1 cellular context compared by ENCODE assay signal in the genomic region with DNA sequence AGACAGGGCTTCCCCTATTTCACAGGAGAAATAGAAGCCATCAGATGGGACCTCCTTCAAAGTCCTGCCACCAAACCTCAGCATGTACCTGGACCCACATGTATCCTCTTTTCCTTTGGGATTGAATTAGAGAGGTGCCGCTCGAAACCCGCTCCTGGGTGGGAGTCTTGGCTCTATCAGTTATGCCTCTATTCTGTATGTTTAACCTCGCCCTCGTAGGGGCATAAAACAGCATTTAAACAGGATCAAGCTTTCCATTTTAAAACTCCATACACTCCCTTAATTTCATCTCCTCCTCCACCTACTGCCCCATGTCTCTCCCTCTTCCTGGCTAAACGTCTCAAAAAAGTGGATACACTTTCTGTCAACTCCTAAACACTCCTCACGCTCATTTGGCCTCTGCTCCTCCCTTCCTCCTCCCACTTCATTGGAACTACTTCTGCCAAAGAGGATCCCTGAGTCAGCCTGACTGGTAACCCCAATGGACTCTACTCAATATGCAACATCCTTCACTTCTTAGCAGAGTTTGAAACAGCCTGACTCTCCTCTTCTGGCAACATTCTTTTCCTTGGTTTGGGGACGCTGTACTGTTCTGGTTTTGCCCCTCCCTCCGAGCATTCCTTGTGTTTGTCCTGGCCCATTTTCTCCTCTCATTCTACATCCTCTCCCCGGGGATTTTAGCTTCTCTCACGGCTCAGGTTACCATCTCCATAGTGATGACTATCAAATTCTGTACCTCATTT.
TF ChIP-seq lines count a peak whose summit lies in the region.

No MANE protein-coding gene starts in this region.

TF ChIP-seq in K562, 482 proteins besides CTCF, POLR2A, EP300 and RAD21 (continued from another document and continues in another):
- TF ChIP-seq, protein P1, sequence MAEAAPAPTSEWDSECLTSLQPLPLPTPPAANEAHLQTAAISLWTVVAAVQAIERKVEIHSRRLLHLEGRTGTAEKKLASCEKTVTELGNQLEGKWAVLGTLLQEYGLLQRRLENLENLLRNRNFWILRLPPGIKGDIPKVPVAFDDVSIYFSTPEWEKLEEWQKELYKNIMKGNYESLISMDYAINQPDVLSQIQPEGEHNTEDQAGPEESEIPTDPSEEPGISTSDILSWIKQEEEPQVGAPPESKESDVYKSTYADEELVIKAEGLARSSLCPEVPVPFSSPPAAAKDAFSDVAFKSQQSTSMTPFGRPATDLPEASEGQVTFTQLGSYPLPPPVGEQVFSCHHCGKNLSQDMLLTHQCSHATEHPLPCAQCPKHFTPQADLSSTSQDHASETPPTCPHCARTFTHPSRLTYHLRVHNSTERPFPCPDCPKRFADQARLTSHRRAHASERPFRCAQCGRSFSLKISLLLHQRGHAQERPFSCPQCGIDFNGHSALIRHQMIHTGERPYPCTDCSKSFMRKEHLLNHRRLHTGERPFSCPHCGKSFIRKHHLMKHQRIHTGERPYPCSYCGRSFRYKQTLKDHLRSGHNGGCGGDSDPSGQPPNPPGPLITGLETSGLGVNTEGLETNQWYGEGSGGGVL (CRISPR knock-in tag; IDR thresholded peaks at IDR 0.05), result no peak
- TF ChIP-seq ZNF134 (CRISPR knock-in tag; conservative IDR thresholded peaks at IDR 0.05), result no peak
- no peak for TF ChIP-seq HNRNPL (IDR thresholded peaks at IDR 0.05; ENCODE audit: low read depth, low read length)
- TF ChIP-seq CC2D1A (IDR thresholded peaks at IDR 0.05), result peak; percentile 50; the same call in 1 of the 2 replicates
- no peak for TF ChIP-seq POLR2G (IDR thresholded peaks at IDR 0.05; ENCODE audit: low read depth, low read length)
- TF ChIP-seq, protein P2, sequence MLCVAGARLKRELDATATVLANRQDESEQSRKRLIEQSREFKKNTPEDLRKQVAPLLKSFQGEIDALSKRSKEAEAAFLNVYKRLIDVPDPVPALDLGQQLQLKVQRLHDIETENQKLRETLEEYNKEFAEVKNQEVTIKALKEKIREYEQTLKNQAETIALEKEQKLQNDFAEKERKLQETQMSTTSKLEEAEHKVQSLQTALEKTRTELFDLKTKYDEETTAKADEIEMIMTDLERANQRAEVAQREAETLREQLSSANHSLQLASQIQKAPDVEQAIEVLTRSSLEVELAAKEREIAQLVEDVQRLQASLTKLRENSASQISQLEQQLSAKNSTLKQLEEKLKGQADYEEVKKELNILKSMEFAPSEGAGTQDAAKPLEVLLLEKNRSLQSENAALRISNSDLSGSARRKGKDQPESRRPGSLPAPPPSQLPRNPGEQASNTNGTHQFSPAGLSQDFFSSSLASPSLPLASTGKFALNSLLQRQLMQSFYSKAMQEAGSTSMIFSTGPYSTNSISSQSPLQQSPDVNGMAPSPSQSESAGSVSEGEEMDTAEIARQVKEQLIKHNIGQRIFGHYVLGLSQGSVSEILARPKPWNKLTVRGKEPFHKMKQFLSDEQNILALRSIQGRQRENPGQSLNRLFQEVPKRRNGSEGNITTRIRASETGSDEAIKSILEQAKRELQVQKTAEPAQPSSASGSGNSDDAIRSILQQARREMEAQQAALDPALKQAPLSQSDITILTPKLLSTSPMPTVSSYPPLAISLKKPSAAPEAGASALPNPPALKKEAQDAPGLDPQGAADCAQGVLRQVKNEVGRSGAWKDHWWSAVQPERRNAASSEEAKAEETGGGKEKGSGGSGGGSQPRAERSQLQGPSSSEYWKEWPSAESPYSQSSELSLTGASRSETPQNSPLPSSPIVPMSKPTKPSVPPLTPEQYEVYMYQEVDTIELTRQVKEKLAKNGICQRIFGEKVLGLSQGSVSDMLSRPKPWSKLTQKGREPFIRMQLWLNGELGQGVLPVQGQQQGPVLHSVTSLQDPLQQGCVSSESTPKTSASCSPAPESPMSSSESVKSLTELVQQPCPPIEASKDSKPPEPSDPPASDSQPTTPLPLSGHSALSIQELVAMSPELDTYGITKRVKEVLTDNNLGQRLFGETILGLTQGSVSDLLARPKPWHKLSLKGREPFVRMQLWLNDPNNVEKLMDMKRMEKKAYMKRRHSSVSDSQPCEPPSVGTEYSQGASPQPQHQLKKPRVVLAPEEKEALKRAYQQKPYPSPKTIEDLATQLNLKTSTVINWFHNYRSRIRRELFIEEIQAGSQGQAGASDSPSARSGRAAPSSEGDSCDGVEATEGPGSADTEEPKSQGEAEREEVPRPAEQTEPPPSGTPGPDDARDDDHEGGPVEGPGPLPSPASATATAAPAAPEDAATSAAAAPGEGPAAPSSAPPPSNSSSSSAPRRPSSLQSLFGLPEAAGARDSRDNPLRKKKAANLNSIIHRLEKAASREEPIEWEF (CRISPR knock-in tag; IDR thresholded peaks at IDR 0.05), result 0 out of 2 replicates have a peak, but pooled peaks have one; percentile 58
- no peak for TF ChIP-seq XRCC3 (IDR thresholded peaks at IDR 0.05)
- TF ChIP-seq RBM39 (optimal IDR thresholded peaks at IDR 0.05; ENCODE audit: low read depth, low read length), result no peak
- TF ChIP-seq ZNF445 (CRISPR knock-in tag; IDR thresholded peaks at IDR 0.05; ENCODE audit: low read depth), result no peak
- TF ChIP-seq ZNF589 (CRISPR knock-in tag; IDR thresholded peaks at IDR 0.05; ENCODE audit: low read depth), result no peak
- TF ChIP-seq MECOM (CRISPR knock-in tag; IDR thresholded peaks at IDR 0.05), result peak; percentile 5; the same call in 1 of the 2 replicates
- TF ChIP-seq DMBX1 (CRISPR knock-in tag; IDR thresholded peaks at IDR 0.05; ENCODE audit: borderline replicate concordance), result no peak
- TF ChIP-seq EHMT2 (IDR thresholded peaks at IDR 0.05), result peak; percentile 97
- TF ChIP-seq ZNF408 (CRISPR knock-in tag; IDR thresholded peaks at IDR 0.05; ENCODE audit: low read depth), result no peak
- TF ChIP-seq ZNF507 (tag; conservative IDR thresholded peaks at IDR 0.05), result no peak
- TF ChIP-seq KDM2B (CRISPR knock-in tag; IDR thresholded peaks at IDR 0.05), result no peak
- TF ChIP-seq CEBPB (tag; IDR thresholded peaks at IDR 0.05), result no peak
- TF ChIP-seq, protein P3, sequence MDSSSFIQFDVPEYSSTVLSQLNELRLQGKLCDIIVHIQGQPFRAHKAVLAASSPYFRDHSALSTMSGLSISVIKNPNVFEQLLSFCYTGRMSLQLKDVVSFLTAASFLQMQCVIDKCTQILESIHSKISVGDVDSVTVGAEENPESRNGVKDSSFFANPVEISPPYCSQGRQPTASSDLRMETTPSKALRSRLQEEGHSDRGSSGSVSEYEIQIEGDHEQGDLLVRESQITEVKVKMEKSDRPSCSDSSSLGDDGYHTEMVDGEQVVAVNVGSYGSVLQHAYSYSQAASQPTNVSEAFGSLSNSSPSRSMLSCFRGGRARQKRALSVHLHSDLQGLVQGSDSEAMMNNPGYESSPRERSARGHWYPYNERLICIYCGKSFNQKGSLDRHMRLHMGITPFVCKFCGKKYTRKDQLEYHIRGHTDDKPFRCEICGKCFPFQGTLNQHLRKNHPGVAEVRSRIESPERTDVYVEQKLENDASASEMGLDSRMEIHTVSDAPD (CRISPR knock-in tag; IDR thresholded peaks at IDR 0.05), result no peak
- TF ChIP-seq CSDE1 (IDR thresholded peaks at IDR 0.05), result no peak
- no peak for TF ChIP-seq HMG20B (CRISPR knock-in tag; IDR thresholded peaks at IDR 0.05)
- TF ChIP-seq, protein P4, sequence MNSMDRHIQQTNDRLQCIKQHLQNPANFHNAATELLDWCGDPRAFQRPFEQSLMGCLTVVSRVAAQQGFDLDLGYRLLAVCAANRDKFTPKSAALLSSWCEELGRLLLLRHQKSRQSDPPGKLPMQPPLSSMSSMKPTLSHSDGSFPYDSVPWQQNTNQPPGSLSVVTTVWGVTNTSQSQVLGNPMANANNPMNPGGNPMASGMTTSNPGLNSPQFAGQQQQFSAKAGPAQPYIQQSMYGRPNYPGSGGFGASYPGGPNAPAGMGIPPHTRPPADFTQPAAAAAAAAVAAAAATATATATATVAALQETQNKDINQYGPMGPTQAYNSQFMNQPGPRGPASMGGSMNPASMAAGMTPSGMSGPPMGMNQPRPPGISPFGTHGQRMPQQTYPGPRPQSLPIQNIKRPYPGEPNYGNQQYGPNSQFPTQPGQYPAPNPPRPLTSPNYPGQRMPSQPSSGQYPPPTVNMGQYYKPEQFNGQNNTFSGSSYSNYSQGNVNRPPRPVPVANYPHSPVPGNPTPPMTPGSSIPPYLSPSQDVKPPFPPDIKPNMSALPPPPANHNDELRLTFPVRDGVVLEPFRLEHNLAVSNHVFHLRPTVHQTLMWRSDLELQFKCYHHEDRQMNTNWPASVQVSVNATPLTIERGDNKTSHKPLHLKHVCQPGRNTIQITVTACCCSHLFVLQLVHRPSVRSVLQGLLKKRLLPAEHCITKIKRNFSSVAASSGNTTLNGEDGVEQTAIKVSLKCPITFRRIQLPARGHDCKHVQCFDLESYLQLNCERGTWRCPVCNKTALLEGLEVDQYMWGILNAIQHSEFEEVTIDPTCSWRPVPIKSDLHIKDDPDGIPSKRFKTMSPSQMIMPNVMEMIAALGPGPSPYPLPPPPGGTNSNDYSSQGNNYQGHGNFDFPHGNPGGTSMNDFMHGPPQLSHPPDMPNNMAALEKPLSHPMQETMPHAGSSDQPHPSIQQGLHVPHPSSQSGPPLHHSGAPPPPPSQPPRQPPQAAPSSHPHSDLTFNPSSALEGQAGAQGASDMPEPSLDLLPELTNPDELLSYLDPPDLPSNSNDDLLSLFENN (IDR thresholded peaks at IDR 0.05; ENCODE audit: low read depth in 2 of 2, low read length in 2 of 2), result peak in 1 of 2 experiments; percentile 43; a peak in 1 of 4 replicates
- no peak for TF ChIP-seq BRCA1 (IDR thresholded peaks at IDR 0.05)
- no peak for TF ChIP-seq BRCA1 (CRISPR knock-in tag; IDR thresholded peaks at IDR 0.05)
- TF ChIP-seq BHLHE40 (IDR thresholded peaks at IDR 0.05; ENCODE audit: low read length), result peak; percentile 52; the same call in 1 of the 2 replicates
- peak; percentile 51; the same call in 1 of the 2 replicates for TF ChIP-seq ZNF175 (CRISPR knock-in tag; IDR thresholded peaks at IDR 0.05; ENCODE audit: low read depth)
- TF ChIP-seq, protein P5, sequence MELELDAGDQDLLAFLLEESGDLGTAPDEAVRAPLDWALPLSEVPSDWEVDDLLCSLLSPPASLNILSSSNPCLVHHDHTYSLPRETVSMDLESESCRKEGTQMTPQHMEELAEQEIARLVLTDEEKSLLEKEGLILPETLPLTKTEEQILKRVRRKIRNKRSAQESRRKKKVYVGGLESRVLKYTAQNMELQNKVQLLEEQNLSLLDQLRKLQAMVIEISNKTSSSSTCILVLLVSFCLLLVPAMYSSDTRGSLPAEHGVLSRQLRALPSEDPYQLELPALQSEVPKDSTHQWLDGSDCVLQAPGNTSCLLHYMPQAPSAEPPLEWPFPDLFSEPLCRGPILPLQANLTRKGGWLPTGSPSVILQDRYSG (tag; conservative IDR thresholded peaks at IDR 0.05; ENCODE audit: low read depth), result no peak
- TF ChIP-seq, protein P6, sequence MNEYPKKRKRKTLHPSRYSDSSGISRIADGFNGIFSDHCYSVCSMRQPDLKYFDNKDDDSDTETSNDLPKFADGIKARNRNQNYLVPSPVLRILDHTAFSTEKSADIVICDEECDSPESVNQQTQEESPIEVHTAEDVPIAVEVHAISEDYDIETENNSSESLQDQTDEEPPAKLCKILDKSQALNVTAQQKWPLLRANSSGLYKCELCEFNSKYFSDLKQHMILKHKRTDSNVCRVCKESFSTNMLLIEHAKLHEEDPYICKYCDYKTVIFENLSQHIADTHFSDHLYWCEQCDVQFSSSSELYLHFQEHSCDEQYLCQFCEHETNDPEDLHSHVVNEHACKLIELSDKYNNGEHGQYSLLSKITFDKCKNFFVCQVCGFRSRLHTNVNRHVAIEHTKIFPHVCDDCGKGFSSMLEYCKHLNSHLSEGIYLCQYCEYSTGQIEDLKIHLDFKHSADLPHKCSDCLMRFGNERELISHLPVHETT (CRISPR knock-in tag; conservative IDR thresholded peaks at IDR 0.05 in 1 of 2, IDR thresholded peaks at IDR 0.05 in 1 of 2), result no peak
- TF ChIP-seq ETV1 (tag; conservative IDR thresholded peaks at IDR 0.05; ENCODE audit: low read depth), result 0 out of 2 replicates have a peak, but pooled peaks have one; percentile 18
- peak; percentile 90 for TF ChIP-seq NFE2L1 (tag; IDR thresholded peaks at IDR 0.05; ENCODE audit: borderline replicate concordance, low read depth)
- TF ChIP-seq, protein P7, sequence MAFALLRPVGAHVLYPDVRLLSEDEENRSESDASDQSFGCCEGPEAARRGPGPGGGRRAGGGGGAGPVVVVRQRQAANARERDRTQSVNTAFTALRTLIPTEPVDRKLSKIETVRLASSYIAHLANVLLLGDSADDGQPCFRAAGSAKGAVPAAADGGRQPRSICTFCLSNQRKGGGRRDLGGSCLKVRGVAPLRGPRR (CRISPR knock-in tag; IDR thresholded peaks at IDR 0.05), result no peak
- no peak for TF ChIP-seq HSF4 (CRISPR knock-in tag; IDR thresholded peaks at IDR 0.05; ENCODE audit: borderline replicate concordance)
- TF ChIP-seq COPS2 (conservative IDR thresholded peaks at IDR 0.05), result no peak
- TF ChIP-seq PCBP2 (IDR thresholded peaks at IDR 0.05; ENCODE audit: low read depth, low read length, poor library complexity, severe bottlenecking), result no peak
- TF ChIP-seq SMARCC2 (IDR thresholded peaks at IDR 0.05; ENCODE audit: low read depth), result 0 out of 2 replicates have a peak, but pooled peaks have one; percentile 58
- TF ChIP-seq, protein P8, sequence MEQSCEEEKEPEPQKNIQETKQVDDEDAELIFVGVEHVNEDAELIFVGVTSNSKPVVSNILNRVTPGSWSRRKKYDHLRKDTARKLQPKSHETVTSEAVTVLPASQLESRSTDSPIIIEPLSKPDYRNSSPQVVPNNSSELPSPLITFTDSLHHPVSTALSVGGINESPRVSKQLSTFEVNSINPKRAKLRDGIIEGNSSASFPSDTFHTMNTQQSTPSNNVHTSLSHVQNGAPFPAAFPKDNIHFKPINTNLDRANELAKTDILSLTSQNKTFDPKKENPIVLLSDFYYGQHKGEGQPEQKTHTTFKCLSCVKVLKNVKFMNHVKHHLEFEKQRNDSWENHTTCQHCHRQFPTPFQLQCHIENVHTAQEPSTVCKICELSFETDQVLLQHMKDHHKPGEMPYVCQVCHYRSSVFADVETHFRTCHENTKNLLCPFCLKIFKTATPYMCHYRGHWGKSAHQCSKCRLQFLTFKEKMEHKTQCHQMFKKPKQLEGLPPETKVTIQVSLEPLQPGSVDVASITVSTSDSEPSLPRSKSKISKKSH (CRISPR knock-in tag; IDR thresholded peaks at IDR 0.05), result no peak
- no peak for TF ChIP-seq ETV6 (IDR thresholded peaks at IDR 0.05; ENCODE audit: borderline replicate concordance in 1 of 2, low read depth in 2 of 2, low read length in 1 of 2)
- no peak for TF ChIP-seq ETV6 (CRISPR knock-in tag; IDR thresholded peaks at IDR 0.05; ENCODE audit: borderline replicate concordance)
- no peak for TF ChIP-seq KDM1A (IDR thresholded peaks at IDR 0.05)
- no peak for TF ChIP-seq ZNF133 (CRISPR knock-in tag; IDR thresholded peaks at IDR 0.05)
- TF ChIP-seq CREB1 (IDR thresholded peaks at IDR 0.05), result no peak
- no peak for TF ChIP-seq CREB1 (CRISPR knock-in tag; IDR thresholded peaks at IDR 0.05)
- TF ChIP-seq SMARCA4 (IDR thresholded peaks at IDR 0.05), result peak; percentile 91
- TF ChIP-seq NR2C1 (IDR thresholded peaks at IDR 0.05), result no peak
- no peak for TF ChIP-seq NR2C1 (tag; IDR thresholded peaks at IDR 0.05)
- TF ChIP-seq TFAM (CRISPR knock-in tag; conservative IDR thresholded peaks at IDR 0.05), result no peak
- no peak for TF ChIP-seq PHF8 (IDR thresholded peaks at IDR 0.05; ENCODE audit: borderline replicate concordance, low read length)
- no peak; the same call in 1 of the 2 replicates for TF ChIP-seq POLR2AphosphoS5 (IDR thresholded peaks at IDR 0.05; ENCODE audit: control insufficient read depth, insufficient read depth, low read depth, low read length)
- TF ChIP-seq ETS2 (tag; IDR thresholded peaks at IDR 0.05; ENCODE audit: borderline replicate concordance, poor library complexity, severe bottlenecking), result no peak
- peak; percentile 83 for TF ChIP-seq FOSL1 (tag; conservative IDR thresholded peaks at IDR 0.05)
- TF ChIP-seq PRMT5 (CRISPR knock-in tag; IDR thresholded peaks at IDR 0.05), result no peak
- no peak for TF ChIP-seq FUS (optimal IDR thresholded peaks at IDR 0.05; ENCODE audit: low read depth, low read length)
- no peak for TF ChIP-seq ZNF584 (CRISPR knock-in tag; IDR thresholded peaks at IDR 0.05; ENCODE audit: low read depth)
- TF ChIP-seq WHSC1 (IDR thresholded peaks at IDR 0.05; ENCODE audit: low read length), result no peak
